ENCODE assay signal across 31 cellular contexts in the genomic region with DNA sequence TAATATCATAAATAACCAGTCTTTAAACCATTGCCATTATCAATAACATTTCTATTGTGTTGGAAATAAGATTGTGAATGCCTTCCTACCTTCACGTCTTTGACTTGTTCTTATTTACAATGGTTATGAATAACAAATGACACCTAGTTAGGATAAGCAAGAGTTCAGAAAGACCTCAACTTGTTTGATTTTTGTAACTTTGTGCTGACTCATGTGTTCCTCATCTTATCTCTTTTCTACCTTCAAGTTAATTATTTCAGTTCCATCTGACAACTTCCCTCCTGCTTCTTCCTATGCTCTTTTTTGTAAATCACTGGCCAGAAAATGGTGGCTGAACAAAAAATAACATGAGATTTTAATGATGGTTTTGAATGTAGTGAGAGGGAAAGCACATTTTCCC.
"Had no signal": no experiment of that assay in that cellular context is flagged by ENCODE, and none has a peak within 500 bp of the region (broad histone marks: within the 10 kb centered on the region; RNA-seq: fewer than 3 reads in every experiment).

No MANE protein-coding gene starts in this region.

- DNase-seq: activated CD4-positive, alpha-beta T cell treated with anti-CD3 and anti-CD28 coated beads for 1 hour; activated CD4-positive, alpha-beta T cell treated with anti-CD3 and anti-CD28 coated beads for 4 hours; activated CD4-positive, alpha-beta T cell treated with anti-CD3 and anti-CD28 coated beads, Interleukin-2, amount 10 ng/mL, durations not matched to agents 7 days and 5 days; activated CD4-positive, alpha-beta T cell treated with anti-CD3 and anti-CD28 coated beads, Interleukin-2, amount 50 U/mL, for 4 hours; activated CD8-positive, alpha-beta memory T cell treated with anti-CD3 and anti-CD28 coated beads for 24 hours; activated CD8-positive, alpha-beta T cell treated with anti-CD3 and anti-CD28 coated beads for 36 hours; activated effector memory CD4-positive, alpha-beta T cell treated with Interleukin-2 at 50 U/mL for 16 hours; activated gamma-delta T cell treated with Interleukin-2 at 50 U/mL for 16 hours; activated naive CD4-positive, alpha-beta T cell treated with anti-CD3 and anti-CD28 coated beads, Interleukin-2, amount 50 U/mL, for 16 hours; activated naive CD4-positive, alpha-beta T cell treated with Interleukin-2 at 50 U/mL for 16 hours; activated T-cell treated with anti-CD3 and anti-CD28 coated beads, Interleukin-2, amount 50 U/mL, for 4 hours; amygdala; aorta; body of pancreas; caudate nucleus; effector CD8-positive, alpha-beta T cell; esophagus squamous epithelium; foreskin melanocyte; heart right ventricle; T-helper 2 cell had no signal

- FAIRE-seq: colon, endometrium, endothelial cell of umbilical vein, TTC549 had no signal

- H3K4me2 ChIP-seq: hepatocyte had no signal

- H2AFZ ChIP-seq: hepatocyte had no signal

- H3K27ac Mint-ChIP-seq: activated CD4-positive, alpha-beta T cell treated with anti-CD3 and anti-CD28 coated beads, Interleukin-2, amount 10 ng/mL, durations not matched to agents 7 days and 5 days; activated CD8-positive, alpha-beta T cell treated with anti-CD3 and anti-CD28 coated beads for 36 hours; activated naive CD8-positive, alpha-beta T cell; activated T-helper 17 cell treated with anti-CD3 and anti-CD28 coated beads, Interleukin-2, amount 50 U/mL, for 72 hours had no signal

- H3K36me3 Mint-ChIP-seq: activated naive CD8-positive, alpha-beta T cell had no signal

- H3K4me1 ChIP-seq: body of pancreas, esophagus squamous epithelium, gastroesophageal sphincter, heart right ventricle had no signal

- H3K4me3 ChIP-seq: body of pancreas, esophagus squamous epithelium, gastroesophageal sphincter, heart right ventricle, hepatocyte had no signal

- H3K27ac ChIP-seq: body of pancreas, epithelial cell of prostate, esophagus squamous epithelium, gastroesophageal sphincter, heart right ventricle, hepatocyte, VCaP had no signal

- H3K27me3 Mint-ChIP-seq: activated CD4-positive, alpha-beta T cell treated with anti-CD3 and anti-CD28 coated beads, Interleukin-2, amount 10 ng/mL, durations not matched to agents 7 days and 5 days; activated CD8-positive, alpha-beta T cell treated with anti-CD3 and anti-CD28 coated beads for 36 hours; activated naive CD8-positive, alpha-beta T cell; activated T-helper 17 cell treated with anti-CD3 and anti-CD28 coated beads, Interleukin-2, amount 50 U/mL, for 72 hours had no signal

- H3K4me3 Mint-ChIP-seq: activated CD4-positive, alpha-beta T cell treated with anti-CD3 and anti-CD28 coated beads, Interleukin-2, amount 10 ng/mL, durations not matched to agents 7 days and 5 days; activated CD8-positive, alpha-beta T cell treated with anti-CD3 and anti-CD28 coated beads for 36 hours; activated naive CD8-positive, alpha-beta T cell; activated T-cell treated with anti-CD3 and anti-CD28 coated beads, Interleukin-2, amount 50 U/mL, for 4 hours; activated T-helper 17 cell treated with anti-CD3 and anti-CD28 coated beads, Interleukin-2, amount 50 U/mL, for 72 hours; WTC11 had no signal

- ATAC-seq: activated CD8-positive, alpha-beta T cell treated with anti-CD3 and anti-CD28 coated beads for 36 hours; activated T-cell treated with anti-CD3 and anti-CD28 coated beads, Interleukin-2, amount 50 U/mL, for 4 hours; activated T-helper 17 cell treated with anti-CD3 and anti-CD28 coated beads, Interleukin-2, amount 50 U/mL, for 72 hours; body of pancreas; gastroesophageal sphincter; heart right ventricle; WTC11 had no signal

- H3K27me3 ChIP-seq: body of pancreas, esophagus squamous epithelium, gastroesophageal sphincter, heart right ventricle, hepatocyte had no signal

- H3K79me2 ChIP-seq: hepatocyte had no signal

- H3K9me3 ChIP-seq: body of pancreas, gastroesophageal sphincter had no signal

- H3K36me3 ChIP-seq: esophagus squamous epithelium, gastroesophageal sphincter, heart right ventricle had no signal

- H3K4me1 Mint-ChIP-seq: activated CD4-positive, alpha-beta T cell treated with anti-CD3 and anti-CD28 coated beads, Interleukin-2, amount 10 ng/mL, durations not matched to agents 7 days and 5 days; activated T-helper 17 cell treated with anti-CD3 and anti-CD28 coated beads, Interleukin-2, amount 50 U/mL, for 72 hours had no signal
